ENCODE assay signal across 8 cellular contexts in the genomic region with DNA sequence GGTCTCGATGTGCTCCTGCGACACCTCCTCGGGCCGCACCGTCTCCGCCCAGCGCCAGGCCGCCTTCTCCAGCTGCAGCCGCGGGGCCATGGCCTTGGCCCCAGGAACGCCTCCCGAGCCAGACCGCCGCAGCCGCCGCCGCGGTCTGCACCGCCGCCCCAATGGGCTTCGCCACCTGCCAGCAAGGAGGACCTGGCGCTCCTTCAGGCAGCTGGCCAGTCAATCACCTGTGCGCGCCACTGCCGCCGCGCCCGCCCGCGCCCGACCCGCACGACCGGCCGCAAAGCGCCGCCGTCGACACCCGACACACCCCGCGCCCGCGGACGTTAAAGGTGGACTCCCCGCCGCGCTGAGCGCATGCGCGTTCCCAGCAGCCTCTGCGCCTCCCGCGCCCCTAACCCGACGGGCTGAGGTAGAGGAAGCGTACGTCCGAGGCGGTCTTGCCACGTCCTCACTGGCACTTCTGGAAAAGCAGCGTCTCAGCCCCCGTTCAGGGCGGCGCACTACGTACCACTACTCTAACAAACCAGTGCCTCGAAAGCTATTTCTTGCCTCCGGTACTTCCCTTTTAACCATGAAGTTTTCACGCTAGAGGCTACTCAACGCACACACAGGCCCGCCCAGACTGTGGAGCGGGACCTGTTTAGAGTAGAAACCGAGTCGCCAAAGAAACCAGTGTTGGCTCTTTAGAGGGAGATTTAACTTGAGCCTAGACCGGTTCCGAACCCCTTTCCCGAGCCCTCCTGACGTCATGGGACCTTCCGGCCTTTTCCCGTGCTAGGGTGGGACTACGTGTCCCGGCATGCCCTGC. TPM values are rescaled to one million over a fixed set of nuclear protein-coding genes. Genes with fewer than 3 reads are reported as not detected.
DNase-seq lines count a peak whose midpoint lies in the region; ATAC-seq, FAIRE-seq and TF ChIP-seq lines count a peak whose summit lies in the region.

A gene with protein sequence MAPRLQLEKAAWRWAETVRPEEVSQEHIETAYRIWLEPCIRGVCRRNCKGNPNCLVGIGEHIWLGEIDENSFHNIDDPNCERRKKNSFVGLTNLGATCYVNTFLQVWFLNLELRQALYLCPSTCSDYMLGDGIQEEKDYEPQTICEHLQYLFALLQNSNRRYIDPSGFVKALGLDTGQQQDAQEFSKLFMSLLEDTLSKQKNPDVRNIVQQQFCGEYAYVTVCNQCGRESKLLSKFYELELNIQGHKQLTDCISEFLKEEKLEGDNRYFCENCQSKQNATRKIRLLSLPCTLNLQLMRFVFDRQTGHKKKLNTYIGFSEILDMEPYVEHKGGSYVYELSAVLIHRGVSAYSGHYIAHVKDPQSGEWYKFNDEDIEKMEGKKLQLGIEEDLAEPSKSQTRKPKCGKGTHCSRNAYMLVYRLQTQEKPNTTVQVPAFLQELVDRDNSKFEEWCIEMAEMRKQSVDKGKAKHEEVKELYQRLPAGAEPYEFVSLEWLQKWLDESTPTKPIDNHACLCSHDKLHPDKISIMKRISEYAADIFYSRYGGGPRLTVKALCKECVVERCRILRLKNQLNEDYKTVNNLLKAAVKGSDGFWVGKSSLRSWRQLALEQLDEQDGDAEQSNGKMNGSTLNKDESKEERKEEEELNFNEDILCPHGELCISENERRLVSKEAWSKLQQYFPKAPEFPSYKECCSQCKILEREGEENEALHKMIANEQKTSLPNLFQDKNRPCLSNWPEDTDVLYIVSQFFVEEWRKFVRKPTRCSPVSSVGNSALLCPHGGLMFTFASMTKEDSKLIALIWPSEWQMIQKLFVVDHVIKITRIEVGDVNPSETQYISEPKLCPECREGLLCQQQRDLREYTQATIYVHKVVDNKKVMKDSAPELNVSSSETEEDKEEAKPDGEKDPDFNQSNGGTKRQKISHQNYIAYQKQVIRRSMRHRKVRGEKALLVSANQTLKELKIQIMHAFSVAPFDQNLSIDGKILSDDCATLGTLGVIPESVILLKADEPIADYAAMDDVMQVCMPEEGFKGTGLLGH (minus strand): TSS at position 282 of the 811 bp plus-strand sequence. CDS start 192 bp downstream, at position 90.

- peak within 1 kb of the TSS; percentile 100 for H3K23ac ChIP-seq in neuronal stem cell (ENCODE audit: low read depth, low read length, poor library complexity)

- H4K91ac ChIP-seq in neuronal stem cell (ENCODE audit: low read depth, low read length, poor library complexity) = no peak within 1 kb of the TSS

- CTCF ChIA-PET in activated naive CD4-positive, alpha-beta T cell treated with anti-CD3 and anti-CD28 coated beads for 36 hours (lab: Charles Lee) = interaction anchor here (0.7 to 1.1 kb wide), 4 partner anchors 37 to 174 kb away, joined by 3 to 5 read pairs (median 3); no protein-coding TSS in a partner anchor

- H2BK5ac ChIP-seq in neuronal stem cell (ENCODE audit: low read length) = peak within 1 kb of the TSS; percentile 85

- peak within 1 kb of the TSS; percentile 96 for H3K14ac ChIP-seq in neuronal stem cell (ENCODE audit: low read length)

- H2BK12ac ChIP-seq in neuronal stem cell (ENCODE audit: low read length) = no peak within 1 kb of the TSS

- intact Hi-C loops in activated naive CD4-positive, alpha-beta T cell treated with anti-CD3 and anti-CD28 coated beads for 36 hours (cut with micrococcal nuclease) = loop anchor here (1.0 to 5.0 kb wide), 10 partner anchors 42 to 851 kb away; a partner anchor contains a TSS

- peak within 1 kb of the TSS; percentile 42 for H2AK5ac ChIP-seq in neuronal stem cell (ENCODE audit: low read depth, low read length)

- H3K4me1 Mint-ChIP-seq in activated naive CD4-positive, alpha-beta T cell treated with anti-CD3 and anti-CD28 coated beads for 36 hours (ENCODE audit: low read depth) = peaks cover 25% of the 10 kb centered on the region

- no CpG with 5 or more reads among the region's 82 CpGs for WGBS in neuronal stem cell (ENCODE audit: extremely low coverage in 2 of 2, insufficient read length in 2 of 2, insufficient replicate concordance in 1 of 2), 2 donors

- peak within 1 kb of the TSS; percentile 85 for H3K4me3 ChIP-seq in NB4 (ENCODE audit: low read depth, low read length)
- peak within 1 kb of the TSS; percentile 90 to 97 for H3K4me3 ChIP-seq in neuronal stem cell (ENCODE audit: low read length in 2 of 2)
- peak within 1 kb of the TSS; percentile 96 to 99 (median 98) for H3K4me3 ChIP-seq in subcutaneous abdominal adipose tissue (ENCODE audit: low read depth in 1 of 5, low read length in 5 of 5)

- peak within 1 kb of the TSS; percentile 89 for H2BK120ac ChIP-seq in neuronal stem cell (ENCODE audit: low read depth, low read length)

- TF ChIP-seq POLR2A in NB4 (IDR thresholded peaks at IDR 0.05; ENCODE audit: extremely low read depth, insufficient read length) = peak; percentile 98

- peak; percentile 67 for DNase-seq in GM04503 (ENCODE audit: low read depth)
- DNase-seq in NB4 (ENCODE audit: low read depth) = peak; percentile 97
- peak; percentile 95 for DNase-seq in SK-N-DZ (ENCODE audit: low spot score)
- peak; percentile 97 for DNase-seq in activated naive CD4-positive, alpha-beta T cell treated with anti-CD3 and anti-CD28 coated beads for 36 hours
- peak; percentile 86 to 91 for DNase-seq in frontal cortex (ENCODE audit: low spot score in 2 of 2)
- peak; percentile 93 for DNase-seq in neuronal stem cell (ENCODE audit: low spot score)

- peak within 1 kb of the TSS; percentile 96 for H3K18ac ChIP-seq in neuronal stem cell (ENCODE audit: low read length)

- H2AFZ ChIP-seq in neuronal stem cell (ENCODE audit: low read length) = peak within 1 kb of the TSS; percentile 97

- peaks cover 0 to 5% of the 10 kb centered on the region in 2 donors for H3K9me3 ChIP-seq in neuronal stem cell (replicated peaks in 1 of 2; ENCODE audit: control insufficient read depth in 2 of 2, insufficient read depth in 1 of 2, low read depth in 1 of 2, low read length in 2 of 2)
- H3K9me3 ChIP-seq in subcutaneous abdominal adipose tissue (ENCODE audit: control insufficient read depth in 5 of 5, low read length in 5 of 5) = no peaks in the 10 kb centered on the region

- peaks cover 7% of the 10 kb centered on the region for H3K36me3 Mint-ChIP-seq in activated naive CD4-positive, alpha-beta T cell treated with anti-CD3 and anti-CD28 coated beads for 36 hours (ENCODE audit: low read depth)

- peaks cover 6% of the 10 kb centered on the region for H3K79me1 ChIP-seq in neuronal stem cell (ENCODE audit: low read depth, low read length)

- H3K9ac ChIP-seq in neuronal stem cell (ENCODE audit: low read depth, low read length, poor library complexity) (peak within 1 kb of the TSS; percentile 97), subcutaneous abdominal adipose tissue (ENCODE audit: low read length in 5 of 5) (peak within 1 kb of the TSS; percentile 99 to 100 (median 100))

- H3K4ac ChIP-seq in neuronal stem cell (ENCODE audit: low read length) = no peak within 1 kb of the TSS

- peak within 1 kb of the TSS; percentile 100 for H3K27ac Mint-ChIP-seq in activated naive CD4-positive, alpha-beta T cell treated with anti-CD3 and anti-CD28 coated beads for 36 hours

- peak; percentile 75 for ATAC-seq in HG02571 (IDR thresholded peaks at IDR 0.05; ENCODE audit: unreplicated experiment)

- peak within 1 kb of the TSS; percentile 79 for H3K4me2 ChIP-seq in neuronal stem cell (ENCODE audit: insufficient read depth, low read length, poor library complexity, severe bottlenecking)

- H3K4me3 Mint-ChIP-seq in activated naive CD4-positive, alpha-beta T cell treated with anti-CD3 and anti-CD28 coated beads for 36 hours = peak within 1 kb of the TSS; percentile 95

- H4K8ac ChIP-seq in neuronal stem cell (ENCODE audit: low read depth, low read length) = peak within 1 kb of the TSS; percentile 78

- H3K27me3 ChIP-seq in neuronal stem cell (ENCODE audit: control insufficient read depth in 3 of 3, insufficient read depth in 3 of 3, low read depth in 1 of 3, low read length in 3 of 3) (peaks cover 0 to 1% (median 0%) of the 10 kb centered on the region in 3 experiments), subcutaneous abdominal adipose tissue (ENCODE audit: control insufficient read depth in 5 of 5, insufficient read depth in 4 of 5, low read length in 5 of 5) (no peaks in the 10 kb centered on the region)

- no peak for TF ChIP-seq CTCF in NB4 (IDR thresholded peaks at IDR 0.05; ENCODE audit: low read depth, low read length)

- peaks cover 0 to 5% of the 10 kb centered on the region in 2 donors for H3K4me1 ChIP-seq in neuronal stem cell (ENCODE audit: control insufficient read depth in 2 of 2, insufficient read depth in 1 of 2, low read depth in 1 of 2, low read length in 2 of 2)
- H3K4me1 ChIP-seq in subcutaneous abdominal adipose tissue (ENCODE audit: control insufficient read depth in 5 of 5, insufficient read depth in 5 of 5, low read length in 5 of 5) = peaks cover 2 to 27% (median 23%) of the 10 kb centered on the region in 5 donors

- H3K36me3 ChIP-seq in neuronal stem cell (replicated peaks in 1 of 2; ENCODE audit: control insufficient read depth in 2 of 2, insufficient read depth in 2 of 2, low read length in 2 of 2) = no peaks in the 10 kb centered on the region
- no peaks in the 10 kb centered on the region for H3K36me3 ChIP-seq in subcutaneous abdominal adipose tissue (ENCODE audit: control insufficient read depth in 5 of 5, insufficient read depth in 5 of 5, low read length in 5 of 5)

- H2BK15ac ChIP-seq in neuronal stem cell (ENCODE audit: low read length) = no peak within 1 kb of the TSS

- H3K9me3 Mint-ChIP-seq in activated naive CD4-positive, alpha-beta T cell treated with anti-CD3 and anti-CD28 coated beads for 36 hours = no peaks in the 10 kb centered on the region

- H3K27ac ChIP-seq in neuronal stem cell (replicated peaks; ENCODE audit: low read length) (peak within 1 kb of the TSS; percentile 98), subcutaneous abdominal adipose tissue (ENCODE audit: low read depth, low read length) (peak within 1 kb of the TSS; percentile 100)

- no peak for FAIRE-seq in frontal cortex (lab: Jason Lieb, UNC)

- no peaks in the 10 kb centered on the region for H3K27me3 Mint-ChIP-seq in activated naive CD4-positive, alpha-beta T cell treated with anti-CD3 and anti-CD28 coated beads for 36 hours (ENCODE audit: low read depth)

RNA-seq across cellular contexts. Expression of the gene that starts here (rescaled TPM):
- polyA plus RNA-seq in SK-N-DZ (2014; cell fraction: cytosol; rRNA removed) = 15.0 and 31.4 TPM in 2 replicates
- 46.5 and 55.7 TPM in 2 replicates for polyA plus RNA-seq in SK-N-DZ (2014; cell fraction: nucleus; rRNA removed)
- total RNA-seq in activated naive CD4-positive, alpha-beta T cell treated with anti-CD3 and anti-CD28 coated beads for 36 hours = 10 to 100 TPM; 89.9 to 93.4 TPM
- total RNA-seq in frontal cortex = 58.7 TPM
- 20.9 TPM for polyA plus RNA-seq in neuronal stem cell (2013, experiment 1 of 2)
- polyA plus RNA-seq in neuronal stem cell (2013, experiment 2 of 2) = 21.8 TPM

Comparison
In these comparisons a context has a peak if more than half of its experiments do, and no peak if none do; other contexts are left out.
1. Peak in every context shown above with its lines: DNase-seq, ATAC-seq, H3K4me3 ChIP-seq and H3K27ac ChIP-seq.